1 cellular context compared by ENCODE assay signal in genomic region chr1:203362561-203363055, GRCh38.
TF ChIP-seq lines count a peak whose summit lies in the region.

No MANE protein-coding gene starts in this region.

TF ChIP-seq in IMR-90, 13 proteins besides CTCF, POLR2A, EP300 and RAD21:
- no peak for TF ChIP-seq RCOR1 (IDR thresholded peaks at IDR 0.05; ENCODE audit: insufficient replicate concordance, low read length)
